8 cellular contexts compared by ENCODE assay signal in the genomic region with DNA sequence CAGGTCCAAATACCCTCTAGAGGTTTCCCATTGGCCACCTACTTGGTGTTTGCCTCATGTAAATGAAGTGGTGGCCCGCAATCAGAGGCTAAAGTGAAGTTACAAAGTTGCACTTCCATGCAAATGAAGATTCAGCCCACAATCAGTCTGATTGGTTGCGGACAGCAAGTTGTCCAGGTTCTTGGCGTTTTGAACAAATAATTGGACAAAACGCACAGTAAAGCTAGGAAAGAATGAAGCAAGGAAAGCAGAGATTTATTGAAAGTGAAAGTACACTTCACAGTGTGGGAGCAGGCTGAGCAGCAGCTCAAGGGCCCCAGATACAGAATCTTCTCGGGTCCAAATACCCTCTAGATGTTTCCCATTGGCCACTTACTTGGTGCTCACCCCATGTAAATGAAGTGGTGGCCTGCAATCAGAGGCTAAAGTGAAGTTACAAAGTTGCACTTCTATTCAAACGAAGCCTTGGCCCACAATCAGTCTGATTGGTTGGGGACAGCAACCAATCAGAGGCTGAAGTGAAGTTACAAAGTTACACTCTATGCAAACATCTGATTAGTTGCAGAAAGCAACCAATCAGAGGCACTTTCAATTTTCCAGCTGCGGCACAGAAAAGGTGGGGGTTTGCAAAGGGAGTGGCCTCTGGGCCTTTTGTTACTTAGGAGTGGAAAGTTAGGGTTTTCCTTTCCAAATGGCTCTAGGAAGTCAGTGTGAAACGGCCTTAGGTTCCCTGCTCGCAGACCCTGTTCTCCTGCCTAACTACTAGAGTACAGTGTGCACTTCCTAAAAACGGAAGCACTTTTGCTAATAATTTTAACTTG. TPM values are rescaled to one million over a fixed set of nuclear protein-coding genes. Genes with fewer than 3 reads are reported as not detected.
A peak's percentile ranks its signal among the peaks of the same experiment; 100 is the strongest.
DNase-seq lines count a peak whose midpoint lies in the region; FAIRE-seq and TF ChIP-seq lines count a peak whose summit lies in the region.

No MANE protein-coding gene starts in this region.

- 0 out of 2 replicates have a peak, but pooled peaks cover 2% of the 10 kb centered on the region for H3K4me1 ChIP-seq in HEK293 (ENCODE audit: control insufficient read depth, insufficient read depth, low read length)

- FAIRE-seq in G401.6 (lab: Jason Lieb, UNC), result peak; percentile 99

- TF ChIP-seq CTCF in HEK293 (tag by site-specific recombination; IDR thresholded peaks at IDR 0.05), result no peak
- no peak for TF ChIP-seq CTCF in foreskin fibroblast (IDR thresholded peaks at IDR 0.05; ENCODE audit: low read depth, low read length)

- H3K27ac ChIP-seq in HEK293 (ENCODE audit: extremely low read depth, low read depth, low read length), result no peak overlapping the region

- H3K9me3 ChIP-seq in HEK293 (ENCODE audit: control insufficient read depth, insufficient read depth, low read depth, low read length), result no peaks in the 10 kb centered on the region

- POLR2A ChIA-PET in HEK293 (lab: Yijun Ruan, JAX), result no interaction called here

- no peaks in the 10 kb centered on the region for H3K36me3 ChIP-seq in HEK293 (ENCODE audit: control insufficient read depth in 2 of 2, insufficient read depth in 1 of 2, low read length in 2 of 2)

- DNase-seq in NCI-H774 (lab: John Stamatoyannopoulos, UW) (peak; percentile 81), activated T-cell treated with anti-CD3 and anti-CD28 coated beads for 4 hours (peak; percentile 58), foreskin fibroblast (peak; percentile 51 to 65), renal cortical epithelial cell (ENCODE audit: low read depth) (peak; percentile 5), NCI-H128 (lab: John Stamatoyannopoulos, UW; ENCODE audit: unreplicated experiment) (no peak), NCI-H2107 (lab: John Stamatoyannopoulos, UW) (no peak)

- H3K4me3 ChIP-seq in HEK293 (ENCODE audit: low read depth, low read length), result no peak overlapping the region
- peak overlapping the region; percentile 1 to 16 for H3K4me3 ChIP-seq in foreskin fibroblast (ENCODE audit: low read depth in 1 of 2, low read length in 2 of 2)

- CTCF ChIA-PET in HEK293 (lab: Yijun Ruan, JAX), result no interaction called here

TF ChIP-seq in HEK293, 187 proteins besides CTCF, POLR2A, EP300 and RAD21:
- TF ChIP-seq ZNF792 (tag by site-specific recombination; IDR thresholded peaks at IDR 0.05) (no peak), ZNF776 (tag by site-specific recombination; IDR thresholded peaks at IDR 0.05; ENCODE audit: borderline replicate concordance) (no peak), ZNF394 (tag by site-specific recombination; IDR thresholded peaks at IDR 0.05; ENCODE audit: borderline replicate concordance) (no peak), ZNF157 (tag by site-specific recombination; IDR thresholded peaks at IDR 0.05) (no peak), ZNF24 (tag by site-specific recombination; IDR thresholded peaks at IDR 0.05) (peak; percentile 88), SP3 (tag by site-specific recombination; IDR thresholded peaks at IDR 0.05) (peak; percentile 18; the same call in 1 of the 2 replicates), ZNF324 (tag by site-specific recombination; IDR thresholded peaks at IDR 0.05) (no peak), SP2 (tag by site-specific recombination; IDR thresholded peaks at IDR 0.05) (peak; percentile 76)
TF ChIP-seq in HEK293: peak in this region for 3.

RNA-seq across cellular contexts. Expression of a gene that starts 4.7 kb away (rescaled TPM):
- 252 and 253 TPM in 2 replicates for total RNA-seq in renal cortical epithelial cell

Comparison
In these comparisons a context has a peak if more than half of its experiments do, and no peak if none do; other contexts are left out.
1. DNase-seq: peak in NCI-H774 (single experiment), activated T-cell treated with anti-CD3 and anti-CD28 coated beads for 4 hours (single experiment), foreskin fibroblast (2 of 2) and renal cortical epithelial cell (single experiment); none in NCI-H128 (single experiment) and NCI-H2107 (single experiment).